ENCODE assay signal across 21 cellular contexts in the genomic region with DNA sequence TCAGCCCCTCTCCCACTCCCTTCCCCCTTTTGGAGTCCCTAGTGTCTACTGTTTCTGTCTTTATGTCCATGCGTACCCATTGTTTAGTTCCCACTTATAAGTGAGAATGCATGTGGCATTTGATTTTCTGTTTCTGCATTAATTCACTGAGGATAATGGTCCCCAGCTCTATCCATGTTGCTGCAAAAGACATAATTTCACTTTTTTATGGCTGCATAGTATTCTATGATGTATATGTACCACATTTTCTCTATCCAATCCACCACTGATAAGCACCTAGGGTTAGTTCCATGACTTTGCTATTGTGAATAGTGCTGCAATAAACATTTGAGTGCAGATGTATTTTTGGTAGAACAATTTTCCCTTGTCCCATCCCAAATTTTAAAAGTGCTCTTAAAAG.
"Had no signal": no experiment of that assay in that cellular context is flagged by ENCODE, and none has a peak within 500 bp of the region (broad histone marks: within the 10 kb centered on the region; RNA-seq: fewer than 3 reads in every experiment).

No MANE protein-coding gene starts in this region.

- H3K4me1 ChIP-seq: foreskin keratinocyte, right atrium auricular region, tibial nerve had no signal

- H3K9me3 ChIP-seq: left lung, right atrium auricular region, spleen, tibial nerve had no signal

- H3K27me3 ChIP-seq: foreskin keratinocyte, left lung, right atrium auricular region, spleen, tibial nerve had no signal

- H3K27me3 Mint-ChIP-seq: activated CD4-positive, alpha-beta T cell treated with anti-CD3 and anti-CD28 coated beads, Interleukin-2, amount 10 ng/mL, durations not matched to agents 7 days and 5 days; activated naive CD8-positive, alpha-beta T cell; naive thymus-derived CD4-positive, alpha-beta T cell; progenitor cell of endocrine pancreas; T-cell had no signal

- H3K9me3 Mint-ChIP-seq: activated T-helper 2 cell treated with anti-CD3 and anti-CD28 coated beads, Interferon-gamma antibody, Interleukin-2, Interleukin-4, amounts not matched to agents 10 μg/mL and 5 μg/mL and 100 μg/mL, durations not matched to agents 14 hours and 24 hours and 36 hours; naive thymus-derived CD4-positive, alpha-beta T cell; T-cell had no signal

- H3K4me3 ChIP-seq: left lung, lung, right atrium auricular region, SK-N-MC, spleen, tibial nerve had no signal

- ATAC-seq: foreskin keratinocyte; naive thymus-derived CD4-positive, alpha-beta T cell; stimulated activated naive CD8-positive, alpha-beta T cell treated with anti-CD3 and anti-CD28 coated beads, Interleukin-15, Interleukin-2, amounts not matched to agents 100 U/mL and 50 U/mL, for 24 hours had no signal

- H3K27ac ChIP-seq: foreskin keratinocyte, right atrium auricular region, SK-N-MC, tibial nerve, WERI-Rb-1 had no signal

- H3K27ac Mint-ChIP-seq: activated CD4-positive, alpha-beta T cell treated with anti-CD3 and anti-CD28 coated beads, Interleukin-2, amount 10 ng/mL, durations not matched to agents 7 days and 5 days; activated T-helper 2 cell treated with anti-CD3 and anti-CD28 coated beads, Interferon-gamma antibody, Interleukin-2, Interleukin-4, amounts not matched to agents 10 μg/mL and 5 μg/mL and 100 μg/mL, durations not matched to agents 14 hours and 24 hours and 36 hours; progenitor cell of endocrine pancreas had no signal

- H3K4me3 Mint-ChIP-seq: activated naive CD8-positive, alpha-beta T cell had no signal

- H3K36me3 ChIP-seq: WERI-Rb-1 had no signal

- DNase-seq: activated CD4-positive, alpha-beta T cell treated with anti-CD3 and anti-CD28 coated beads, Interleukin-2, amount 10 ng/mL, durations not matched to agents 7 days and 5 days; activated CD4-positive, CD25-positive, alpha-beta regulatory T cell treated with anti-CD3 and anti-CD28 coated beads, Interleukin-2, amount 50 U/mL, for 72 hours; activated naive CD4-positive, alpha-beta T cell; amygdala; cortex of kidney; erythroblast; foreskin keratinocyte; left lung; naive thymus-derived CD4-positive, alpha-beta T cell; spleen; stimulated activated CD4-positive, alpha-beta T cell treated with anti-CD3 and anti-CD28 coated beads, Interleukin-4, amount 100 ng/mL, for 1 hour; stimulated activated naive CD8-positive, alpha-beta T cell treated with anti-CD3 and anti-CD28 coated beads, Interleukin-15, Interleukin-2, amounts not matched to agents 100 U/mL and 50 U/mL, for 24 hours; T-cell; WERI-Rb-1 had no signal
